9 cellular contexts compared by ENCODE assay signal in the genomic region with DNA sequence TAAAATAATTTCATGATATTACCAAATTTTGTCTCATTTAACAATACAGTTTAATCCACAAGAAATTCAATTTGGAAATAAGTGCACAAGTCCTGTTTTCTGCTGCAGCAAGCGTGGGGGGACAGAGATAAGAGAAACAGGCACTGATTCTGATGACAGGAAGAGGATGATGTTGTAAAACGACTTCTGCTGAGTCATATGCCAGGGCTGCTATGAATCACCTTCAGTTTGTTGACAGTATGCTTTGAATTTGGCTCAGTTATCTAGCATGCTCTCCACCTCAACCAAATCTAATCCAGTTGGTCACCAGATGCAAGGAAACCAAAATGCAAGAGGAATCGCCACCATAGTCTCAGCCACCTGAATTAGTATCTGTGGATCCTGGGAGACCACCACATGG.
DNase-seq lines count a peak whose midpoint lies in the region; ATAC-seq and TF ChIP-seq lines count a peak whose summit lies in the region.
"Had no signal": no experiment of that assay in that cellular context is flagged by ENCODE, and none has a peak within 500 bp of the region (broad histone marks: within the 10 kb centered on the region; RNA-seq: fewer than 3 reads in every experiment).

No MANE protein-coding gene starts in this region.

- no peak overlapping the region for H3K4me2 ChIP-seq in hepatocyte

- no peak overlapping the region for H3K27ac ChIP-seq in hepatocyte

- no peaks in the 10 kb centered on the region for H4K20me1 ChIP-seq in hepatocyte (ENCODE audit: insufficient read depth, poor library complexity, severe bottlenecking)

- 24% methylated on average over 3 of the region's 3 CpGs for WGBS in hepatocyte (ENCODE audit: low lambda C conversion rate, missing lambda C conversion rate)

- peaks cover 8% of the 10 kb centered on the region for H3K4me1 ChIP-seq in hepatocyte (ENCODE audit: insufficient read depth)

- H3K79me2 ChIP-seq in hepatocyte, result no peaks in the 10 kb centered on the region

- no peak overlapping the region for H3K4me3 ChIP-seq in AG09309 (ENCODE audit: control insufficient read depth, low read depth, low read length)
- no peak overlapping the region for H3K4me3 ChIP-seq in hepatocyte

- TF ChIP-seq CTCF in AG09309 (IDR thresholded peaks at IDR 0.05; ENCODE audit: control insufficient read depth, insufficient read depth, low read depth, low read length, missing control alignments) (no peak), hepatocyte (IDR thresholded peaks at IDR 0.05; ENCODE audit: poor library complexity) (no peak)

- no peaks in the 10 kb centered on the region for H3K9me2 ChIP-seq in hepatocyte (replicated peaks; ENCODE audit: insufficient read depth)

- peak; percentile 57 for DNase-seq in AG09309 (ENCODE audit: low read depth)
- DNase-seq in SW480 (ENCODE audit: low spot score), result peak; percentile 48
- peak; percentile 61 for DNase-seq in hepatocyte (ENCODE audit: low spot score)
- no peak for DNase-seq in retina
- DNase-seq in activated CD4-positive, alpha-beta T cell treated with anti-CD3 and anti-CD28 coated beads for 4 hours, result no peak
- DNase-seq in hippocampal formation (lab: John Stamatoyannopoulos, UW), result no peak
- DNase-seq in GOT3 (lab: John Stamatoyannopoulos, UW), result no peak
- DNase-seq: stimulated activated naive CD4-positive, alpha-beta T cell had no signal

- no peaks in the 10 kb centered on the region for H3K27me3 ChIP-seq in hepatocyte

- no peaks in the 10 kb centered on the region for H3K36me3 ChIP-seq in hepatocyte (replicated peaks; ENCODE audit: insufficient read depth, low read depth)

- ATAC-seq in HG03469 (IDR thresholded peaks at IDR 0.05; ENCODE audit: unreplicated experiment), result peak; percentile 64

- no peak overlapping the region for H2AFZ ChIP-seq in hepatocyte

- no peaks in the 10 kb centered on the region for H3K9me3 ChIP-seq in hepatocyte (ENCODE audit: low read depth)

Comparison
In these comparisons a context has a peak if more than half of its experiments do, and no peak if none do; other contexts are left out.
1. DNase-seq: peak in AG09309 (single experiment), SW480 (single experiment) and hepatocyte (single experiment); none in retina (single experiment), activated CD4-positive, alpha-beta T cell treated with anti-CD3 and anti-CD28 coated beads for 4 hours (0 of 2), hippocampal formation (0 of 2) and GOT3 (single experiment).